In genomic region chr14:32898876-32899275, GRCh38 we compare ENCODE assay signal across 23 cellular contexts. TPM values are rescaled to one million over a fixed set of nuclear protein-coding genes. Genes with fewer than 3 reads are reported as not detected.
"Had no signal": no experiment of that assay in that cellular context is flagged by ENCODE, and none has a peak within 500 bp of the region (broad histone marks: within the 10 kb centered on the region; RNA-seq: fewer than 3 reads in every experiment).

No MANE protein-coding gene starts in this region.

- H3K4me1 ChIP-seq: Peyer's patch, SJCRH30 had no signal

- H3K9me3 ChIP-seq: Peyer's patch, SJCRH30 had no signal

- H2AFZ ChIP-seq: PC-9 had no signal

- H3K4me3 ChIP-seq: PC-9, Peyer's patch, SJCRH30 had no signal

- H3K27ac ChIP-seq: PC-9, Peyer's patch, SJCRH30 had no signal

- H3K4me2 ChIP-seq: PC-9 had no signal

- H3K27me3 ChIP-seq: Peyer's patch, SJCRH30 had no signal

- DNase-seq: Karpas-422, KBM-7, MM.1S, MV-4-11, NCI-H1048, NCI-H1105, NCI-H1417, NCI-H146, NCI-H1694 treated with DMSO at 0.1 percent for 48 hours, NCI-H1930, NCI-H2081, NCI-H2107, NCI-H2227 treated with DMSO at 0.1 percent for 48 hours, NCI-H524, NCI-H526 treated with DMSO at 0.1 percent for 48 hours, NCI-H748 treated with DMSO at 0.1 percent for 48 hours, PC-9, Peyer's patch, SHP77 treated with DMSO at 0.1 percent for 48 hours, SJCRH30, T-helper 1 cell had no signal

- H3K36me3 ChIP-seq: Peyer's patch, SJCRH30 had no signal

RNA-seq across cellular contexts. Expression of gene NPAS3, which starts 39.8 kb away (rescaled TPM):
- total RNA-seq: HT-29, OCI-LY7, PC-9 had no signal
